1 cellular context compared by ENCODE assay signal in genomic region chr6:44311304-44311703, GRCh38.
A peak's percentile ranks its signal among the peaks of the same experiment; 100 is the strongest.
TF ChIP-seq lines count a peak whose summit lies in the region.

No MANE protein-coding gene starts in this region.

TF ChIP-seq in IMR-90, 13 proteins besides CTCF, POLR2A, EP300 and RAD21:
- peak; percentile 86 for TF ChIP-seq MAFK (IDR thresholded peaks at IDR 0.05; ENCODE audit: low read depth, low read length)
- no peak for TF ChIP-seq CEBPB (IDR thresholded peaks at IDR 0.05; ENCODE audit: low read depth, low read length)
TF ChIP-seq in IMR-90: peak in this region for 1.
